In the genomic region with DNA sequence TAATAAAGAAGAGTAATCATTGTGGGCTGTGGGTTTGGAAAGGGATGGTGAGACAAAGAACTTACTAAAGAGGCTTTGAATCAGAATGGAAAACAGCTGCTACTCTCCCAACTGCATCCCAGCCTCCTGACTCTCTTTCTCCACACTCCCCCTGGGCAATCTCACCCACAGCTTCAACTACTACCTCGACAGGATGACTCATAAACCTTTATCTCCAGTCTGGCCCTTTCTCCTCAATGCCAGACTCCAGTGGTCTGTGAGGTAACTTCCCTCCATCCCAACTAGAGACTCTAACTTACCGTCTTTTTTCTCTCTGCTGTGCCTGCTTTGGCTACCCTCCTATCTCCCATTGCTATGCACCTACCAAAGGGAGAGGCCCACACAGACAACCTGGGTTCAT, we compare ENCODE assay signal across 19 cellular contexts.
A peak's percentile ranks its signal among the peaks of the same experiment; 100 is the strongest.
DNase-seq lines count a peak whose midpoint lies in the region; ATAC-seq and TF ChIP-seq lines count a peak whose summit lies in the region.
"Had no signal": no experiment of that assay in that cellular context is flagged by ENCODE, and none has a peak within 500 bp of the region (broad histone marks: within the 10 kb centered on the region; RNA-seq: fewer than 3 reads in every experiment).

No MANE protein-coding gene starts in this region.

- H3K79me1 ChIP-seq in trophoblast cell (ENCODE audit: low read length) = peaks cover 24% of the 10 kb centered on the region

- no peaks in the 10 kb centered on the region for H3K27me3 Mint-ChIP-seq in CD8-positive, alpha-beta T cell (ENCODE audit: low read depth)
- H3K27me3 Mint-ChIP-seq: activated naive CD8-positive, alpha-beta T cell treated with anti-CD3 and anti-CD28 coated beads, Interleukin-2, amount 50 U/mL, for 24 hours; IgD-negative memory B cell had no signal

- H3F3A ChIP-seq in GM23248 (ENCODE audit: insufficient read depth) = no peaks in the 10 kb centered on the region

- peak overlapping the region; percentile 90 for H2BK120ac ChIP-seq in trophoblast cell (ENCODE audit: insufficient read depth, low read length, poor library complexity)

- peak overlapping the region; percentile 69 for H4K8ac ChIP-seq in trophoblast cell (ENCODE audit: low read depth, low read length)

- H3K36me3 ChIP-seq in GM23248 (ENCODE audit: low read depth) (no peaks in the 10 kb centered on the region), NT2/D1 (ENCODE audit: insufficient read depth, insufficient read length, low read length) (no peaks in the 10 kb centered on the region), trophoblast cell (ENCODE audit: control insufficient read depth in 1 of 2, insufficient read depth in 2 of 2, low read length in 2 of 2) (no peaks in the 10 kb centered on the region)
- no peaks in the 10 kb centered on the region for H3K36me3 ChIP-seq in CD8-positive, alpha-beta T cell (ENCODE audit: insufficient read depth, low read length)
- H3K36me3 ChIP-seq: neural progenitor cell, thoracic aorta had no signal

- ATAC-seq in CD8-positive, alpha-beta T cell = no peak
- no peak for ATAC-seq in HG03520 (IDR thresholded peaks at IDR 0.05; ENCODE audit: unreplicated experiment)
- ATAC-seq: activated naive CD8-positive, alpha-beta T cell treated with anti-CD3 and anti-CD28 coated beads, Interleukin-2, amount 50 U/mL, for 24 hours; left colon had no signal

- no peak overlapping the region for H3K27ac ChIP-seq in GM23248
- no peak overlapping the region for H3K27ac ChIP-seq in epithelial cell of prostate
- peak overlapping the region; percentile 93 for H3K27ac ChIP-seq in trophoblast cell (ENCODE audit: low read depth, low read length)
- no peak overlapping the region for H3K27ac ChIP-seq in CD8-positive, alpha-beta T cell (ENCODE audit: low read depth, low read length)
- H3K27ac ChIP-seq: neural progenitor cell, thoracic aorta had no signal

- no peaks in the 10 kb centered on the region for H3K36me3 Mint-ChIP-seq in CD8-positive, alpha-beta T cell
- H3K36me3 Mint-ChIP-seq: IgD-negative memory B cell, neural progenitor cell had no signal

- DNase-seq in GM23248 (peak; percentile 60), NT2/D1 (ENCODE audit: low read depth, low spot score) (peak; percentile 9), epithelial cell of prostate (ENCODE audit: low read depth, low spot score) (peak; percentile 8), trophoblast cell (peak; percentile 83 to 88), GM19238 (ENCODE audit: insufficient read length, low spot score) (no peak), NCI-H2171 (lab: John Stamatoyannopoulos, UW) (no peak)
- no peak for DNase-seq in CD8-positive, alpha-beta T cell
- DNase-seq: activated CD4-positive, CD25-positive, alpha-beta regulatory T cell; activated naive CD8-positive, alpha-beta T cell treated with anti-CD3 and anti-CD28 coated beads, Interleukin-2, amount 50 U/mL, for 24 hours; activated T-cell treated with anti-CD3 and anti-CD28 coated beads for 4 hours; COR-L47; GOT3; left colon; NCI-H187 treated with DMSO at 0.1 percent for 48 hours; NCI-H774 had no signal

- no peaks in the 10 kb centered on the region for H3K79me2 ChIP-seq in GM23248 (ENCODE audit: insufficient read depth)
- H3K79me2 ChIP-seq in trophoblast cell (ENCODE audit: control insufficient read depth, insufficient read depth, low read length, poor library complexity) = peaks cover 2% of the 10 kb centered on the region

- H3K9me3 ChIP-seq in GM23248 (ENCODE audit: low read depth) (no peaks in the 10 kb centered on the region), NT2/D1 (ENCODE audit: insufficient read depth, low read length) (no peaks in the 10 kb centered on the region), trophoblast cell (ENCODE audit: insufficient read depth, low read depth, low read length) (no peaks in the 10 kb centered on the region)
- no peaks in the 10 kb centered on the region for H3K9me3 ChIP-seq in CD8-positive, alpha-beta T cell (ENCODE audit: low read length)
- H3K9me3 ChIP-seq: thoracic aorta had no signal

- H3K9ac ChIP-seq in GM23248 = no peak overlapping the region
- no peak overlapping the region for H3K9ac ChIP-seq in NT2/D1 (ENCODE audit: insufficient read length, low read depth)
- no peak overlapping the region for H3K9ac ChIP-seq in trophoblast cell (ENCODE audit: low read length)
- H3K9ac ChIP-seq: neural progenitor cell had no signal

- no peak for TF ChIP-seq CTCF in CD8-positive, alpha-beta T cell (IDR thresholded peaks at IDR 0.05)

- WGBS in GM23248 (ENCODE audit: low coverage in 1 of 2, low lambda C conversion rate in 2 of 2, missing lambda C conversion rate in 2 of 2), 2 experiments = 39 to 45% methylated on average over 2 of the region's 2 CpGs
- WGBS in trophoblast cell (ENCODE audit: extremely low coverage, insufficient coverage, insufficient read length) = no CpG with 5 or more reads among the region's 2 CpGs

- H3K4me1 ChIP-seq in GM23248 (ENCODE audit: insufficient read depth) (no peaks in the 10 kb centered on the region), NT2/D1 (ENCODE audit: insufficient read depth, insufficient read length) (no peaks in the 10 kb centered on the region), trophoblast cell (ENCODE audit: control insufficient read depth in 1 of 2, insufficient read depth in 2 of 2, low read length in 2 of 2) (peaks cover 13 to 28% of the 10 kb centered on the region in 2 experiments)
- H3K4me1 ChIP-seq in CD8-positive, alpha-beta T cell (ENCODE audit: insufficient read depth, low read length) = no peaks in the 10 kb centered on the region
- H3K4me1 ChIP-seq: neural progenitor cell had no signal

- H3K9me3 Mint-ChIP-seq in CD8-positive, alpha-beta T cell = no peaks in the 10 kb centered on the region
- H3K9me3 Mint-ChIP-seq: activated naive CD8-positive, alpha-beta T cell treated with anti-CD3 and anti-CD28 coated beads, Interleukin-2, amount 50 U/mL, for 24 hours; neural progenitor cell had no signal

- H2AFZ ChIP-seq in GM23248 = no peak overlapping the region
- no peak overlapping the region for H2AFZ ChIP-seq in trophoblast cell (ENCODE audit: insufficient read depth, low read length, poor library complexity)
- H2AFZ ChIP-seq: neural progenitor cell had no signal

- peak overlapping the region; percentile 98 for H2BK5ac ChIP-seq in trophoblast cell (ENCODE audit: low read depth, low read length, poor library complexity)

- no peak overlapping the region for H3K4me3 ChIP-seq in GM23248
- H3K4me3 ChIP-seq in NT2/D1 (ENCODE audit: insufficient read length, low read depth) = no peak overlapping the region
- no peak overlapping the region for H3K4me3 ChIP-seq in trophoblast cell (ENCODE audit: low read depth, low read length)
- H3K4me3 ChIP-seq in CD8-positive, alpha-beta T cell (ENCODE audit: low read depth, low read length) = no peak overlapping the region
- H3K4me3 ChIP-seq: neural progenitor cell, thoracic aorta had no signal

- H3K4me1 Mint-ChIP-seq in CD8-positive, alpha-beta T cell (ENCODE audit: low read depth) = no peaks in the 10 kb centered on the region
- H3K4me1 Mint-ChIP-seq: activated naive CD8-positive, alpha-beta T cell treated with anti-CD3 and anti-CD28 coated beads, Interleukin-2, amount 50 U/mL, for 24 hours; IgD-negative memory B cell; neural progenitor cell had no signal

- H4K91ac ChIP-seq in trophoblast cell (ENCODE audit: low read depth, low read length) = peak overlapping the region; percentile 63

- no peak overlapping the region for H3K27ac Mint-ChIP-seq in CD8-positive, alpha-beta T cell
- H3K27ac Mint-ChIP-seq: activated naive CD8-positive, alpha-beta T cell treated with anti-CD3 and anti-CD28 coated beads, Interleukin-2, amount 50 U/mL, for 24 hours; neural progenitor cell had no signal

- H2BK12ac ChIP-seq in trophoblast cell (ENCODE audit: low read length) = peak overlapping the region; percentile 12

- POLR2A ChIA-PET in CD8-positive, alpha-beta T cell (lab: Charles Lee) = no interaction called here

- peak overlapping the region; percentile 16 for H3K14ac ChIP-seq in trophoblast cell (ENCODE audit: low read length)

- in situ Hi-C loops in GM23248 (cut with MboI) = no loop called here

- H3K4ac ChIP-seq in trophoblast cell (ENCODE audit: low read depth, low read length) = peak overlapping the region; percentile 49

- intact Hi-C loops in CD8-positive, alpha-beta T cell (cut with DNase I, micrococcal nuclease) = no loop called here

- peak overlapping the region; percentile 90 for H3K18ac ChIP-seq in trophoblast cell (ENCODE audit: low read length)

- no peak overlapping the region for H3K4me3 Mint-ChIP-seq in CD8-positive, alpha-beta T cell
- H3K4me3 Mint-ChIP-seq: activated naive CD8-positive, alpha-beta T cell treated with anti-CD3 and anti-CD28 coated beads, Interleukin-2, amount 50 U/mL, for 24 hours; neural progenitor cell had no signal

- H3K9me2 ChIP-seq in GM23248 (ENCODE audit: insufficient read depth) = no peaks in the 10 kb centered on the region

- no peak overlapping the region for H3K23ac ChIP-seq in trophoblast cell (ENCODE audit: low read length)

- no peak overlapping the region for H4K12ac ChIP-seq in trophoblast cell (ENCODE audit: low read depth, low read length)

- no peak overlapping the region for H2AK5ac ChIP-seq in trophoblast cell (ENCODE audit: low read length)

- H3K4me2 ChIP-seq in GM23248 (ENCODE audit: unreplicated experiment) (no peak overlapping the region), trophoblast cell (ENCODE audit: low read length) (no peak overlapping the region)
- H3K4me2 ChIP-seq: neural progenitor cell had no signal

- CTCF ChIA-PET in CD8-positive, alpha-beta T cell (lab: Charles Lee) = no interaction called here

- H3K27me3 ChIP-seq in GM23248 (replicated peaks; ENCODE audit: insufficient read depth) = no peaks in the 10 kb centered on the region; the same call in 1 of the 2 replicates
- H3K27me3 ChIP-seq in NT2/D1 (ENCODE audit: insufficient read depth, insufficient read length) = no peaks in the 10 kb centered on the region
- no peaks in the 10 kb centered on the region for H3K27me3 ChIP-seq in trophoblast cell (ENCODE audit: insufficient read depth, low read length)
- H3K27me3 ChIP-seq in CD8-positive, alpha-beta T cell (ENCODE audit: insufficient read depth, low read length) = no peaks in the 10 kb centered on the region
- H3K27me3 ChIP-seq: neural progenitor cell had no signal

- H4K20me1 ChIP-seq in GM23248 (ENCODE audit: insufficient read depth) = no peaks in the 10 kb centered on the region

Comparison
In these comparisons a context has a peak if more than half of its experiments do, and no peak if none do; other contexts are left out.
1. DNase-seq: peak in GM23248 (single experiment), NT2/D1 (single experiment), epithelial cell of prostate (single experiment) and trophoblast cell (2 of 2); none in CD8-positive, alpha-beta T cell (0 of 7), GM19238 (single experiment) and NCI-H2171 (single experiment).